In genomic region chr7:33885290-33886005, GRCh38 we compare ENCODE assay signal across 20 cellular contexts. TPM values are rescaled to one million over a fixed set of nuclear protein-coding genes. Genes with fewer than 3 reads are reported as not detected.
"Had no signal": no experiment of that assay in that cellular context is flagged by ENCODE, and none has a peak within 500 bp of the region (broad histone marks: within the 10 kb centered on the region; RNA-seq: fewer than 3 reads in every experiment).

No MANE protein-coding gene starts in this region.

- H3K36me3 ChIP-seq: gastrocnemius medialis, heart right ventricle, neutrophil, tibial nerve had no signal

- H3K27ac ChIP-seq: coronary artery, gastrocnemius medialis, heart right ventricle, neutrophil, tibial nerve had no signal

- H3K27me3 ChIP-seq: gastrocnemius medialis, tibial nerve had no signal

- ATAC-seq: activated CD8-positive, alpha-beta T cell treated with anti-CD3 and anti-CD28 coated beads, Interleukin-2, amount 10 ng/mL, durations not matched to agents 7 days and 5 days; gastrocnemius medialis; heart right ventricle; left lobe of liver; naive thymus-derived CD8-positive, alpha-beta T cell had no signal

- H3K4me3 ChIP-seq: coronary artery, gastrocnemius medialis, heart right ventricle, tibial nerve had no signal

- FAIRE-seq: endothelial cell of umbilical vein, keratinocyte, TTC549 had no signal

- H3K9me3 ChIP-seq: gastrocnemius medialis, heart right ventricle, neutrophil, tibial nerve had no signal

- H3K4me1 ChIP-seq: gastrocnemius medialis had no signal

- DNase-seq: activated CD4-positive, alpha-beta T cell treated with anti-CD3 and anti-CD28 coated beads, Interleukin-2, amount 10 ng/mL, durations not matched to agents 24 days and 14 days; activated CD8-positive, alpha-beta memory T cell treated with anti-CD3 and anti-CD28 coated beads, Interleukin-2, amount 50 U/mL, for 4 hours; activated CD8-positive, alpha-beta T cell treated with anti-CD3 and anti-CD28 coated beads, Interleukin-2, amount 10 ng/mL, durations not matched to agents 7 days and 5 days; activated gamma-delta T cell treated with Interleukin-2 at 50 U/mL for 16 hours; amygdala; central memory CD4-positive, alpha-beta T cell; gastrocnemius medialis; heart right ventricle; mammary epithelial cell; naive thymus-derived CD8-positive, alpha-beta T cell; stimulated activated naive CD4-positive, alpha-beta T cell; SW 1271 had no signal

RNA-seq across cellular contexts. Expression of gene BMPER, which starts 19.9 kb away (rescaled TPM):
- total RNA-seq: activated CD4-positive, alpha-beta T cell treated with anti-CD3 and anti-CD28 coated beads, Interleukin-2, amount 10 ng/mL, durations not matched to agents 24 days and 14 days; activated CD8-positive, alpha-beta T cell treated with anti-CD3 and anti-CD28 coated beads, Interleukin-2, amount 10 ng/mL, durations not matched to agents 7 days and 5 days; naive thymus-derived CD8-positive, alpha-beta T cell; T-helper 2 cell treated with Interferon-gamma antibody and Interleukin-4, amounts not matched to agents 100 ng/mL and 5 ng/mL, for 36 hours had no signal
- polyA plus RNA-seq: naive thymus-derived CD8-positive, alpha-beta T cell had no signal
